Comparison of ENCODE assay signal across 11 cellular contexts in genomic region chr15:25691544-25692430, GRCh38.
DNase-seq lines count a peak whose midpoint lies in the region; ATAC-seq and TF ChIP-seq lines count a peak whose summit lies in the region.
"Had no signal": no experiment of that assay in that cellular context is flagged by ENCODE, and none has a peak within 500 bp of the region (broad histone marks: within the 10 kb centered on the region; RNA-seq: fewer than 3 reads in every experiment).

No MANE protein-coding gene starts in this region.

- no peaks in the 10 kb centered on the region for H3K9me3 ChIP-seq in CD8-positive, alpha-beta memory T cell (ENCODE audit: low read length)

- H3K4me3 ChIP-seq in LNCaP clone FGC (ENCODE audit: low read depth, low read length): no peak overlapping the region
- no peak overlapping the region for H3K4me3 ChIP-seq in CD8-positive, alpha-beta memory T cell (ENCODE audit: low read length)

- no peaks in the 10 kb centered on the region for H3K4me1 Mint-ChIP-seq in CD8-positive, alpha-beta memory T cell
- H3K4me1 Mint-ChIP-seq: activated B cell treated with CpG ODN at 0.5 μM for 24 hours had no signal

- DNase-seq in AG08395 (ENCODE audit: low spot score) (peak; percentile 30), LNCaP clone FGC (ENCODE audit: low read depth) (no peak), caudate nucleus (lab: John Stamatoyannopoulos, UW) (peak in 14 of 61 donors; percentile 20 to 60 (median 46)), mesenteric fat pad (ENCODE audit: low spot score) (peak; percentile 39), kidney glomerular epithelial cell (lab: John Stamatoyannopoulos, UW) (no peak), T-helper 1 cell (no peak)
- no peak for DNase-seq in CD8-positive, alpha-beta memory T cell
- DNase-seq: activated B cell treated with CpG ODN at 0.5 μM for 24 hours, H7, mammary epithelial cell had no signal

- POLR2A ChIA-PET in CD8-positive, alpha-beta memory T cell (lab: Charles Lee): interaction anchor here (0.6 kb wide), 1 partner anchor 11 kb away, joined by 6 read pairs; no protein-coding TSS in a partner anchor

- H3K36me3 Mint-ChIP-seq in CD8-positive, alpha-beta memory T cell: peaks cover 0 to 89% (median 2%) of the 10 kb centered on the region in 3 donors

- peaks cover 17% of the 10 kb centered on the region for H3K36me3 ChIP-seq in CD8-positive, alpha-beta memory T cell (ENCODE audit: insufficient read depth, low read length)

- H3K27me3 Mint-ChIP-seq in CD8-positive, alpha-beta memory T cell: no peaks in the 10 kb centered on the region
- H3K27me3 Mint-ChIP-seq: activated B cell treated with CpG ODN at 0.5 μM for 24 hours had no signal

- peak; percentile 33 for TF ChIP-seq CTCF in LNCaP clone FGC (IDR thresholded peaks at IDR 0.05; ENCODE audit: control insufficient read depth, extremely low read depth, insufficient read depth)

- no peaks in the 10 kb centered on the region for H3K27me3 ChIP-seq in CD8-positive, alpha-beta memory T cell (ENCODE audit: insufficient read depth, low read length, poor library complexity, severe bottlenecking)

- H3K27ac ChIP-seq in caudate nucleus (ENCODE audit: low read depth, low read length): peak overlapping the region; percentile 60
- H3K27ac ChIP-seq in CD8-positive, alpha-beta memory T cell (ENCODE audit: low read depth, low read length): no peak overlapping the region

- CTCF ChIA-PET in CD8-positive, alpha-beta memory T cell (lab: Charles Lee): no interaction called here

- H3K4me3 Mint-ChIP-seq in CD8-positive, alpha-beta memory T cell: no peak overlapping the region
- H3K4me3 Mint-ChIP-seq: activated B cell treated with CpG ODN at 0.5 μM for 24 hours had no signal

- peaks cover 0 to 1% (median 0%) of the 10 kb centered on the region in 5 donors for H3K9me3 Mint-ChIP-seq in CD8-positive, alpha-beta memory T cell
- H3K9me3 Mint-ChIP-seq: activated B cell treated with CpG ODN at 0.5 μM for 24 hours had no signal

- no peaks in the 10 kb centered on the region for H3K4me1 ChIP-seq in CD8-positive, alpha-beta memory T cell (ENCODE audit: insufficient read depth, low read length)

- H3K27ac Mint-ChIP-seq in CD8-positive, alpha-beta memory T cell: no peak overlapping the region
- H3K27ac Mint-ChIP-seq: activated B cell treated with CpG ODN at 0.5 μM for 24 hours had no signal

- ATAC-seq in HG02852 (IDR thresholded peaks at IDR 0.05; ENCODE audit: unreplicated experiment): no peak

Comparison
In these comparisons a context has a peak if more than half of its experiments do, and no peak if none do; other contexts are left out.
1. DNase-seq: peak in AG08395 (single experiment) and mesenteric fat pad (single experiment); none in LNCaP clone FGC (single experiment), CD8-positive, alpha-beta memory T cell (0 of 5), kidney glomerular epithelial cell (single experiment) and T-helper 1 cell (0 of 5).